In the genomic region with DNA sequence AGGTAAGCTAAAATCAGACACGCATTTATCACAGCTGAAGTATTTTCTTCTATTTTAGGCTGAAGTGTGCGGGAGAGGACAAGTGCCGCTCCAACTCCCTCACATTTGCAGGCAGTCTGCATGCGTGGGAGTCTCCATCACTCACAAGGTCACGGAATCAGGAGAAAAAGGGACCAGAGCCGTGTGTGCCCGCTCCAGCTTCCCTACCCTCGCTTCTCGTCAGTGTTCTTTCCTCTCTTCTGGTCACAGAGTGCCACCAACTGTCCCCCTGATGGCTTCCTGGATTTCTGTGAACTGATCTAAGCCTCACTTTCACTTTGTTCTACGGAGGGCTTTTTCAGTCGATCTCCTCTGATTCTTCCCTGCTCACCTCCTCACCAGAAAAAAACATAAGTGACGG, we compare ENCODE assay signal across 8 cellular contexts.
DNase-seq lines count a peak whose midpoint lies in the region; ATAC-seq lines count a peak whose summit lies in the region.

No MANE protein-coding gene starts in this region.

- H3K4me3 ChIP-seq in ACC112 (ENCODE audit: low read depth, low read length) (peak overlapping the region; percentile 56), mononuclear cell (ENCODE audit: low read length) (peak overlapping the region; percentile 13)

- DNase-seq in SW480 (ENCODE audit: low spot score) (peak; percentile 5), RKO (ENCODE audit: low spot score) (no peak), C1 segment of cervical spinal cord (lab: John Stamatoyannopoulos, UW) (no peak)
- DNase-seq in activated CD4-positive, alpha-beta T cell treated with anti-CD3 and anti-CD28 coated beads, Interleukin-2, amount 50 U/mL, for 48 hours, result no peak

- no peaks in the 10 kb centered on the region for H3K27me3 ChIP-seq in ACC112 (ENCODE audit: insufficient read depth, low read length)
- H3K27me3 ChIP-seq in mononuclear cell (ENCODE audit: insufficient read depth, low read length), result no peaks in the 10 kb centered on the region

- no peaks in the 10 kb centered on the region for H3K9me3 ChIP-seq in mononuclear cell (ENCODE audit: low read depth, low read length)

- no peak overlapping the region for H2AFZ ChIP-seq in ACC112 (ENCODE audit: low read length, unreplicated experiment)

- H3K79me2 ChIP-seq in ACC112 (ENCODE audit: control insufficient read depth, insufficient read depth, low read length, unreplicated experiment), result no peaks in the 10 kb centered on the region

- no peaks in the 10 kb centered on the region for H3K36me3 ChIP-seq in ACC112 (ENCODE audit: insufficient read depth, low read length)

- peak; percentile 87 for ATAC-seq in GM18858 (IDR thresholded peaks at IDR 0.05; ENCODE audit: unreplicated experiment)
- peak; percentile 86 for ATAC-seq in HG03159 (IDR thresholded peaks at IDR 0.05; ENCODE audit: unreplicated experiment)

- no peak overlapping the region for H3K27ac ChIP-seq in ACC112 (ENCODE audit: low read depth, low read length)

- H3K4me1 ChIP-seq in ACC112 (ENCODE audit: control insufficient read depth, insufficient read depth, low read length, unreplicated experiment) (no peaks in the 10 kb centered on the region), mononuclear cell (ENCODE audit: insufficient read depth, low read length) (no peaks in the 10 kb centered on the region)
